23 cellular contexts compared by ENCODE assay signal in the genomic region with DNA sequence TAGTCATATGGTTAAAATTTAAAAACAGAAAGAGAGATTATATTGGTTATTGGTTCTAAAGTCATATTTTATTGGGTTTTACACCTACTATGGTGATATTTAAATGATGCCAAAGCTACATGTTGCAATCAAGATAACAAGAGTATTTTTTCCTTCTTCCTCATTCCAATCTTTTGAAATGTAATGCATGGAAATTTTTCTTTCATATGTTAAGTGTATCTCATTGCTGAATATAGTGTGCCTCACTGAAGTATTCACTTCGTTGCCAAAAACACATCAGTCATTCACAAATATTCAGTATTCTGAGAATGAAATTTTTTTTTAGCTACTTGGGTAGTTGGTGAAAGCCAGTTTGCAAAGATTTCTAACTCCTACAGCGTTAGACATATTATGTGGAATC. TPM values are rescaled to one million over a fixed set of nuclear protein-coding genes. Genes with fewer than 3 reads are reported as not detected.
A peak's percentile ranks its signal among the peaks of the same experiment; 100 is the strongest.
DNase-seq lines count a peak whose midpoint lies in the region; ATAC-seq and TF ChIP-seq lines count a peak whose summit lies in the region.
"Had no signal": no experiment of that assay in that cellular context is flagged by ENCODE, and none has a peak within 500 bp of the region (broad histone marks: within the 10 kb centered on the region; RNA-seq: fewer than 3 reads in every experiment).

No MANE protein-coding gene starts in this region.

- no peak overlapping the region for H3K4me3 Mint-ChIP-seq in activated naive CD4-positive, alpha-beta T cell treated with anti-CD3 and anti-CD28 coated beads, Interleukin-2, amount 10 ng/mL, durations not matched to agents 7 days and 5 days
- no peak overlapping the region for H3K4me3 Mint-ChIP-seq in CD8-positive, alpha-beta T cell

- no peaks in the 10 kb centered on the region for H3K9me3 ChIP-seq in adipocyte (ENCODE audit: control insufficient read depth, low read length)
- no peaks in the 10 kb centered on the region for H3K9me3 ChIP-seq in tibial artery
- H3K9me3 ChIP-seq in CD8-positive, alpha-beta T cell (ENCODE audit: low read length) = no peaks in the 10 kb centered on the region
- H3K9me3 ChIP-seq in left lung = no peaks in the 10 kb centered on the region
- H3K9me3 ChIP-seq: breast epithelium, esophagus muscularis mucosa, right atrium auricular region, SJSA1, upper lobe of left lung had no signal

- DNase-seq in HS-5 (ENCODE audit: low read depth) (peak; percentile 46), adipocyte (ENCODE audit: low read depth) (peak; percentile 81), fibroblast of peridontal ligament (ENCODE audit: extremely low read depth) (peak; percentile 64), tibial artery (no peak), retina (no peak), left lung (no peak)
- no peak for DNase-seq in activated naive CD4-positive, alpha-beta T cell treated with anti-CD3 and anti-CD28 coated beads, Interleukin-2, amount 10 ng/mL, durations not matched to agents 7 days and 5 days
- no peak for DNase-seq in CD8-positive, alpha-beta T cell
- DNase-seq: activated CD4-positive, alpha-beta T cell treated with anti-CD3 and anti-CD28 coated beads for 48 hours; activated naive CD4-positive, alpha-beta T cell treated with Interleukin-2 at 50 U/mL for 16 hours; C1 segment of cervical spinal cord; hypothalamus; kidney glomerular epithelial cell; MV-4-11; NCI-H2029; NCI-H526 treated with DMSO at 0.1 percent for 48 hours; stimulated activated CD4-positive, alpha-beta T cell treated with anti-CD3 and anti-CD28 coated beads, Interleukin-15, amount 100 ng/mL, for 24 hours; stimulated activated naive CD4-positive, alpha-beta T cell treated with Interleukin-2 at 50 U/mL for 16 hours; upper lobe of left lung had no signal

- H3K36me3 ChIP-seq in adipocyte (ENCODE audit: control insufficient read depth, insufficient read depth, low read length, severe bottlenecking) (no peaks in the 10 kb centered on the region), tibial artery (no peaks in the 10 kb centered on the region), left lung (no peaks in the 10 kb centered on the region)
- H3K36me3 ChIP-seq in CD8-positive, alpha-beta T cell (ENCODE audit: insufficient read depth, low read length) = no peaks in the 10 kb centered on the region
- H3K36me3 ChIP-seq: breast epithelium, esophagus muscularis mucosa, right atrium auricular region, upper lobe of left lung had no signal

- no peak overlapping the region for H3K27ac Mint-ChIP-seq in activated naive CD4-positive, alpha-beta T cell treated with anti-CD3 and anti-CD28 coated beads, Interleukin-2, amount 10 ng/mL, durations not matched to agents 7 days and 5 days
- H3K27ac Mint-ChIP-seq in CD8-positive, alpha-beta T cell = no peak overlapping the region

- CTCF ChIA-PET in activated naive CD4-positive, alpha-beta T cell treated with anti-CD3 and anti-CD28 coated beads, Interleukin-2, amount 10 ng/mL, durations not matched to agents 7 days and 5 days (lab: Charles Lee) = no interaction called here
- CTCF ChIA-PET in CD8-positive, alpha-beta T cell (lab: Charles Lee) = no interaction called here

- POLR2A ChIA-PET in CD8-positive, alpha-beta T cell (lab: Charles Lee) = no interaction called here

- H3K27ac ChIP-seq in tibial artery = peak overlapping the region; percentile 30 to 51
- H3K27ac ChIP-seq in CD8-positive, alpha-beta T cell (ENCODE audit: low read depth, low read length) = no peak overlapping the region
- H3K27ac ChIP-seq in left lung = no peak overlapping the region
- H3K27ac ChIP-seq: breast epithelium, esophagus muscularis mucosa, right atrium auricular region, SJSA1, upper lobe of left lung had no signal

- intact Hi-C loops in tibial artery (cut with DNase I; ENCODE audit: low total_unique reads) (no loop called here), left lung (cut with DNase I) (no loop called here)
- intact Hi-C loops in CD8-positive, alpha-beta T cell (cut with DNase I, micrococcal nuclease) = no loop called here

- no peaks in the 10 kb centered on the region for H3K36me3 Mint-ChIP-seq in activated naive CD4-positive, alpha-beta T cell treated with anti-CD3 and anti-CD28 coated beads, Interleukin-2, amount 10 ng/mL, durations not matched to agents 7 days and 5 days
- no peaks in the 10 kb centered on the region for H3K36me3 Mint-ChIP-seq in CD8-positive, alpha-beta T cell

- H3K4me1 ChIP-seq in adipocyte (ENCODE audit: control insufficient read depth, insufficient read depth, low read length) = peaks cover 8% of the 10 kb centered on the region
- peaks cover 0 to 76% (median 9%) of the 10 kb centered on the region in 4 donors for H3K4me1 ChIP-seq in tibial artery
- H3K4me1 ChIP-seq in CD8-positive, alpha-beta T cell (ENCODE audit: insufficient read depth, low read length) = no peaks in the 10 kb centered on the region
- H3K4me1 ChIP-seq in left lung = no peaks in the 10 kb centered on the region
- H3K4me1 ChIP-seq: breast epithelium, esophagus muscularis mucosa, upper lobe of left lung had no signal

- peak overlapping the region; percentile 41 for H3K9ac ChIP-seq in adipocyte (ENCODE audit: low read length)

- H3K4me3 ChIP-seq in adipocyte (ENCODE audit: low read length) (peak overlapping the region; percentile 26), tibial artery (no peak overlapping the region), left lung (no peak overlapping the region)
- H3K4me3 ChIP-seq in CD8-positive, alpha-beta T cell (ENCODE audit: low read depth, low read length) = no peak overlapping the region
- H3K4me3 ChIP-seq: breast epithelium, esophagus muscularis mucosa, right atrium auricular region, SJSA1, upper lobe of left lung had no signal

- TF ChIP-seq CTCF in tibial artery (IDR thresholded peaks at IDR 0.05) (no peak), left lung (IDR thresholded peaks at IDR 0.05) (no peak)
- TF ChIP-seq CTCF in CD8-positive, alpha-beta T cell (IDR thresholded peaks at IDR 0.05) = no peak

- H3K27me3 ChIP-seq in adipocyte (replicated peaks; ENCODE audit: control insufficient read depth, insufficient read depth, low read length) = no peaks in the 10 kb centered on the region
- no peaks in the 10 kb centered on the region for H3K27me3 ChIP-seq in tibial artery
- no peaks in the 10 kb centered on the region for H3K27me3 ChIP-seq in CD8-positive, alpha-beta T cell (ENCODE audit: insufficient read depth, low read length)
- no peaks in the 10 kb centered on the region for H3K27me3 ChIP-seq in left lung
- H3K27me3 ChIP-seq: breast epithelium, esophagus muscularis mucosa, right atrium auricular region, SJSA1, upper lobe of left lung had no signal

- ATAC-seq in CD8-positive, alpha-beta T cell = no peak
- ATAC-seq in left lung = no peak

- H3K27me3 Mint-ChIP-seq in activated naive CD4-positive, alpha-beta T cell treated with anti-CD3 and anti-CD28 coated beads, Interleukin-2, amount 10 ng/mL, durations not matched to agents 7 days and 5 days = no peaks in the 10 kb centered on the region
- H3K27me3 Mint-ChIP-seq in CD8-positive, alpha-beta T cell (ENCODE audit: low read depth) = no peaks in the 10 kb centered on the region

- no peaks in the 10 kb centered on the region for H3K9me3 Mint-ChIP-seq in activated naive CD4-positive, alpha-beta T cell treated with anti-CD3 and anti-CD28 coated beads, Interleukin-2, amount 10 ng/mL, durations not matched to agents 7 days and 5 days
- H3K9me3 Mint-ChIP-seq in CD8-positive, alpha-beta T cell = no peaks in the 10 kb centered on the region

- no peaks in the 10 kb centered on the region for H3K4me1 Mint-ChIP-seq in activated naive CD4-positive, alpha-beta T cell treated with anti-CD3 and anti-CD28 coated beads, Interleukin-2, amount 10 ng/mL, durations not matched to agents 7 days and 5 days
- no peaks in the 10 kb centered on the region for H3K4me1 Mint-ChIP-seq in CD8-positive, alpha-beta T cell (ENCODE audit: low read depth)

RNA-seq across cellular contexts. Expression of gene HDAC9, which starts 19.5 kb away (rescaled TPM):
- total RNA-seq in CD8-positive, alpha-beta T cell = under 1 TPM; 0.89 to 0.95 TPM
- 10 to 100 TPM in 1 of 2 donors, 1 to 10 TPM in 1; 9.7 to 13.2 TPM for total RNA-seq in left lung

Comparison
In these comparisons a context has a peak if more than half of its experiments do, and no peak if none do; other contexts are left out.
1. DNase-seq: peak in HS-5 (single experiment), adipocyte (single experiment) and fibroblast of peridontal ligament (single experiment); none in tibial artery (0 of 2), activated naive CD4-positive, alpha-beta T cell treated with anti-CD3 and anti-CD28 coated beads, Interleukin-2, amount 10 ng/mL, durations not matched to agents 7 days and 5 days (single experiment), CD8-positive, alpha-beta T cell (0 of 7), retina (single experiment) and left lung (0 of 2).
2. H3K27ac ChIP-seq: peak in tibial artery (2 of 2); none in CD8-positive, alpha-beta T cell (single experiment) and left lung (0 of 2).
3. RNA of gene HDAC9, which starts 19.5 kb away (total RNA-seq): 9.7 to 13.2 TPM in left lung; 0.89 to 0.95 TPM in CD8-positive, alpha-beta T cell; every median in the first group is over 4 times any median in the second.